24 cellular contexts compared by ENCODE assay signal in genomic region chr5:56507348-56507930, GRCh38.
DNase-seq lines count a peak whose midpoint lies in the region; ATAC-seq, FAIRE-seq and TF ChIP-seq lines count a peak whose summit lies in the region.
"Had no signal": no experiment of that assay in that cellular context is flagged by ENCODE, and none has a peak within 500 bp of the region (broad histone marks: within the 10 kb centered on the region; RNA-seq: fewer than 3 reads in every experiment).

No MANE protein-coding gene starts in this region.

- no peak overlapping the region for H2AFZ ChIP-seq in IMR-90 (replicated peaks; ENCODE audit: low read length, poor library complexity)
- H2AFZ ChIP-seq in HepG2 (ENCODE audit: low read length) = no peak overlapping the region

- WGBS in IMR-90 (ENCODE audit: extremely low coverage in 2 of 2, insufficient read length in 1 of 2), 2 experiments = no CpG with 5 or more reads among the region's 2 CpGs
- 36% methylated on average over 2 of the region's 2 CpGs for WGBS in HepG2 (ENCODE audit: low lambda C conversion rate)

- no peaks in the 10 kb centered on the region for H3K27me3 Mint-ChIP-seq in Caco-2 (ENCODE audit: insufficient read depth, unreplicated experiment)
- no peaks in the 10 kb centered on the region for H3K27me3 Mint-ChIP-seq in activated T-helper 1 cell treated with anti-CD3 and anti-CD28 coated beads, Interleukin-12 subunit alpha, Interleukin-12 subunit beta, Interleukin-2, Interleukin-4 antibody, amounts not matched to agents 30 ng/mL and 10 ng/mL and 1 ng/mL, durations not matched to agents 14 hours and 24 hours and 36 hours (ENCODE audit: insufficient read depth)
- H3K27me3 Mint-ChIP-seq: activated CD4-positive, alpha-beta T cell treated with anti-CD3 and anti-CD28 coated beads, Interleukin-2, amount 10 ng/mL, durations not matched to agents 7 days and 5 days; CD4-positive, CD25-positive, alpha-beta regulatory T cell had no signal

- no peak overlapping the region for H4K5ac ChIP-seq in IMR-90 (ENCODE audit: low read depth, low read length)

- H3K36me3 ChIP-seq in Caco-2 (ENCODE audit: control insufficient read depth, insufficient read depth, low read length) = no peaks in the 10 kb centered on the region
- no peaks in the 10 kb centered on the region for H3K36me3 ChIP-seq in IMR-90 (ENCODE audit: control insufficient read depth, insufficient read depth, low read length)
- no peaks in the 10 kb centered on the region for H3K36me3 ChIP-seq in HepG2 (replicated peaks in 1 of 2; ENCODE audit: control insufficient read depth in 1 of 2, insufficient read depth in 2 of 2, low read length in 2 of 2)
- H3K36me3 ChIP-seq: esophagus muscularis mucosa, gastrocnemius medialis, suprapubic skin had no signal

- TF ChIP-seq CTCF in Caco-2 (IDR thresholded peaks at IDR 0.05; ENCODE audit: insufficient read depth in 1 of 2, low read depth in 1 of 2, low read length in 1 of 2, severe bottlenecking in 1 of 2, unreplicated experiment in 1 of 2) = no peak
- TF ChIP-seq CTCF in IMR-90 (conservative IDR thresholded peaks at IDR 0.05; ENCODE audit: low read depth, low read length) = no peak
- no peak for TF ChIP-seq CTCF in HepG2 (CRISPR knock-in tag; IDR thresholded peaks at IDR 0.05)

- H2BK20ac ChIP-seq in IMR-90 (ENCODE audit: low read depth, low read length) = peak overlapping the region; percentile 60; the same call in 1 of the 2 replicates

- CTCF ChIA-PET in Caco-2 (lab: Charles Lee) = interaction anchor here (0.7 kb wide), 1 partner anchor 27 kb away, joined by 3 read pairs; no protein-coding TSS in a partner anchor
- CTCF ChIA-PET in IMR-90 (lab: Yijun Ruan, JAX) = no interaction called here
- CTCF ChIA-PET in HepG2 (lab: Yijun Ruan, JAX; ENCODE audit: low intra/inter-chr PET ratio, low total read pairs) = no interaction called here

- H3K9me3 Mint-ChIP-seq in Caco-2 (ENCODE audit: unreplicated experiment) = no peaks in the 10 kb centered on the region
- H3K9me3 Mint-ChIP-seq in activated T-helper 1 cell treated with anti-CD3 and anti-CD28 coated beads, Interleukin-12 subunit alpha, Interleukin-12 subunit beta, Interleukin-2, Interleukin-4 antibody, amounts not matched to agents 30 ng/mL and 10 ng/mL and 1 ng/mL, durations not matched to agents 14 hours and 24 hours and 36 hours = peaks cover 3% of the 10 kb centered on the region
- H3K9me3 Mint-ChIP-seq: stimulated activated effector memory CD8-positive, alpha-beta T cell treated with anti-CD3 and anti-CD28 coated beads, Interleukin-12 subunit alpha, Interleukin-12 subunit beta, amount 100 ng/mL, for 72 hours had no signal

- no peaks in the 10 kb centered on the region for H3K27me3 ChIP-seq in Caco-2 (replicated peaks; ENCODE audit: control insufficient read depth, insufficient read depth, low read length)
- H3K27me3 ChIP-seq in IMR-90 (ENCODE audit: control insufficient read depth, insufficient read depth, low read length) = no peaks in the 10 kb centered on the region
- H3K27me3 ChIP-seq in HepG2 (ENCODE audit: control insufficient read depth in 1 of 2, insufficient read depth in 2 of 2, low read length in 2 of 2) = 0 out of 5 replicates have a peak, but pooled peaks cover 0 to 2% of the 10 kb centered on the region in 2 experiments
- H3K27me3 ChIP-seq: esophagus muscularis mucosa, gastrocnemius medialis, suprapubic skin had no signal

- no peak overlapping the region; the same call in 1 of the 2 replicates for H3K18ac ChIP-seq in IMR-90 (ENCODE audit: low read depth, low read length)

- intact Hi-C loops in Caco-2 (cut with micrococcal nuclease; ENCODE audit: unreplicated experiment) = loop anchor here (1.0 kb wide), 1 partner anchor 23 kb away; no protein-coding TSS in a partner anchor
- intact Hi-C loops in IMR-90 (cut with micrococcal nuclease) = loop anchor here (5.0 kb wide), 1 partner anchor 100 kb away; no protein-coding TSS in a partner anchor
- intact Hi-C loops in HepG2 (cut with micrococcal nuclease; ENCODE audit: unreplicated experiment) = no loop called here
- intact Hi-C loops in activated T-helper 1 cell treated with anti-CD3 and anti-CD28 coated beads, Interleukin-12 subunit alpha, Interleukin-12 subunit beta, Interleukin-2, Interleukin-4 antibody, amounts not matched to agents 30 ng/mL and 10 ng/mL and 1 ng/mL, durations not matched to agents 14 hours and 24 hours and 36 hours (cut with micrococcal nuclease) = no loop called here

- no peak overlapping the region for H2BK15ac ChIP-seq in IMR-90 (ENCODE audit: low read depth, low read length)

- H3K36me3 Mint-ChIP-seq in Caco-2 (ENCODE audit: insufficient read depth, unreplicated experiment) = no peaks in the 10 kb centered on the region
- H3K36me3 Mint-ChIP-seq in activated T-helper 1 cell treated with anti-CD3 and anti-CD28 coated beads, Interleukin-12 subunit alpha, Interleukin-12 subunit beta, Interleukin-2, Interleukin-4 antibody, amounts not matched to agents 30 ng/mL and 10 ng/mL and 1 ng/mL, durations not matched to agents 14 hours and 24 hours and 36 hours (ENCODE audit: low read depth) = no peaks in the 10 kb centered on the region
- H3K36me3 Mint-ChIP-seq: CD4-positive, CD25-positive, alpha-beta regulatory T cell; stimulated activated effector memory CD8-positive, alpha-beta T cell treated with anti-CD3 and anti-CD28 coated beads, Interleukin-12 subunit alpha, Interleukin-12 subunit beta, amount 100 ng/mL, for 72 hours had no signal

- ATAC-seq in IMR-90 (ENCODE audit: low read depth) = no peak
- peak; percentile 88 for ATAC-seq in HepG2
- no peak for ATAC-seq in GM19395 (IDR thresholded peaks at IDR 0.05; ENCODE audit: unreplicated experiment)
- ATAC-seq: gastrocnemius medialis; stimulated activated effector memory CD8-positive, alpha-beta T cell treated with anti-CD3 and anti-CD28 coated beads, Interleukin-12 subunit alpha, Interleukin-12 subunit beta, amount 100 ng/mL, for 72 hours had no signal

- no peak overlapping the region for H3K23ac ChIP-seq in IMR-90 (ENCODE audit: low read depth, low read length)

- H3K9ac ChIP-seq in IMR-90 (ENCODE audit: low read depth, low read length) (no peak overlapping the region), HepG2 (ENCODE audit: insufficient read depth, low read depth, low read length) (no peak overlapping the region)
- H3K9ac ChIP-seq: SK-N-SH had no signal

- H2AK5ac ChIP-seq in IMR-90 (ENCODE audit: low read depth, low read length) = no peak overlapping the region

- peak overlapping the region; percentile 83 for H2BK120ac ChIP-seq in IMR-90 (ENCODE audit: low read depth, low read length)

- dilution Hi-C loops in IMR-90 (cut with HindIII; ENCODE audit: low sequenced_read_pairs, unreplicated experiment) = no loop called here

- no peaks in the 10 kb centered on the region for H3K79me2 ChIP-seq in HepG2 (ENCODE audit: insufficient read depth, low read length)

- no peak for TF ChIP-seq POLR2A in IMR-90 (IDR thresholded peaks at IDR 0.05; ENCODE audit: low read depth, low read length)
- TF ChIP-seq POLR2A in HepG2 (IDR thresholded peaks at IDR 0.05; ENCODE audit: insufficient read depth in 1 of 2, low read depth in 2 of 2, low read length in 2 of 2) = no peak

- FAIRE-seq in HepG2 (lab: Jason Lieb, UNC) = no peak

- in situ Hi-C loops in IMR-90 (cut with MboI; ENCODE audit: low sequenced_read_pairs) = no loop called here
- in situ Hi-C loops in HepG2 (cut with HindIII; ENCODE audit: extremely low pct_ligation_motif_present, low pct_unique_long_range_greater_than_20kb) = no loop called here

- peaks cover 59% of the 10 kb centered on the region for H3K4me1 ChIP-seq in Caco-2
- H3K4me1 ChIP-seq in IMR-90 (ENCODE audit: control insufficient read depth, insufficient read depth, low read length) = no peaks in the 10 kb centered on the region
- H3K4me1 ChIP-seq in HepG2 (ENCODE audit: insufficient read depth, low read length) = peaks cover 37% of the 10 kb centered on the region
- H3K4me1 ChIP-seq: gastrocnemius medialis had no signal

- TF ChIP-seq EP300 in HepG2 (IDR thresholded peaks at IDR 0.05; ENCODE audit: low read depth in 2 of 2, low read length in 2 of 2) = peak in 1 of 2 experiments; percentile 57; a peak in 2 of 4 replicates
- TF ChIP-seq EP300 in HepG2 (CRISPR knock-in tag; IDR thresholded peaks at IDR 0.05; ENCODE audit: borderline replicate concordance) = no peak

- H3K4me3 ChIP-seq in Caco-2 (ENCODE audit: low read depth, low read length) = no peak overlapping the region
- no peak overlapping the region for H3K4me3 ChIP-seq in IMR-90 (ENCODE audit: insufficient read depth, low read depth, low read length)
- no peak overlapping the region for H3K4me3 ChIP-seq in HepG2 (replicated peaks in 1 of 3; ENCODE audit: insufficient read depth in 1 of 3, low read depth in 2 of 3, low read length in 3 of 3)
- H3K4me3 ChIP-seq: esophagus muscularis mucosa, gastrocnemius medialis, lung, suprapubic skin had no signal

- H4K8ac ChIP-seq in IMR-90 (ENCODE audit: low read depth in 2 of 2, low read length in 2 of 2) = no peak overlapping the region

- no peak overlapping the region for H2BK5ac ChIP-seq in IMR-90 (ENCODE audit: low read depth, low read length, poor library complexity, severe bottlenecking)

- no peak for TF ChIP-seq RAD21 in IMR-90 (IDR thresholded peaks at IDR 0.05; ENCODE audit: low read length)
- no peak for TF ChIP-seq RAD21 in HepG2 (CRISPR knock-in tag; IDR thresholded peaks at IDR 0.05)

- H3K14ac ChIP-seq in IMR-90 (replicated peaks; ENCODE audit: low read depth, low read length) = no peak overlapping the region

- peak overlapping the region; percentile 1 for H3K4me3 Mint-ChIP-seq in Caco-2 (ENCODE audit: unreplicated experiment)
- H3K4me3 Mint-ChIP-seq in activated T-helper 1 cell treated with anti-CD3 and anti-CD28 coated beads, Interleukin-12 subunit alpha, Interleukin-12 subunit beta, Interleukin-2, Interleukin-4 antibody, amounts not matched to agents 30 ng/mL and 10 ng/mL and 1 ng/mL, durations not matched to agents 14 hours and 24 hours and 36 hours = no peak overlapping the region
- H3K4me3 Mint-ChIP-seq: activated CD4-positive, alpha-beta T cell treated with anti-CD3 and anti-CD28 coated beads, Interleukin-2, amount 10 ng/mL, durations not matched to agents 7 days and 5 days; CD4-positive, CD25-positive, alpha-beta regulatory T cell; stimulated activated effector memory CD8-positive, alpha-beta T cell treated with anti-CD3 and anti-CD28 coated beads, Interleukin-12 subunit alpha, Interleukin-12 subunit beta, amount 100 ng/mL, for 72 hours had no signal

- H3K9me3 ChIP-seq in Caco-2 (0 out of 2 replicates have a peak, but pooled peaks cover 2% of the 10 kb centered on the region), IMR-90 (ENCODE audit: control insufficient read depth, insufficient read depth, low read length) (peaks cover 3% of the 10 kb centered on the region; the same call in 1 of the 2 replicates), HepG2 (ENCODE audit: low read length) (no peaks in the 10 kb centered on the region)
- H3K9me3 ChIP-seq: gastrocnemius medialis, SK-N-SH, suprapubic skin had no signal

- H4K20me1 ChIP-seq in IMR-90 (ENCODE audit: insufficient read depth, low read length) (no peaks in the 10 kb centered on the region), HepG2 (ENCODE audit: insufficient read depth, low read length) (no peaks in the 10 kb centered on the region)

- H4K91ac ChIP-seq in IMR-90 (ENCODE audit: insufficient read depth, low read depth, low read length) = no peak overlapping the region

- BruUV-seq in Caco-2 (replicated peaks; lab: Mats Ljungman, UMichigan) = no TSS peak
- no TSS peak for BruUV-seq in IMR-90 (replicated peaks; lab: Mats Ljungman, UMichigan)
- no TSS peak for BruUV-seq in HepG2 (replicated peaks; lab: Mats Ljungman, UMichigan)

- no peak overlapping the region for H2AK9ac ChIP-seq in IMR-90 (replicated peaks; ENCODE audit: low read depth, low read length, poor library complexity)

- H3K9me1 ChIP-seq in IMR-90 (ENCODE audit: insufficient read depth, low read length) = 0 out of 2 replicates have a peak, but pooled peaks cover 3% of the 10 kb centered on the region

- no peak overlapping the region for H3K56ac ChIP-seq in IMR-90 (ENCODE audit: extremely low read depth, insufficient read depth, low read length)

- peak overlapping the region; percentile 35 for H3K27ac Mint-ChIP-seq in Caco-2 (ENCODE audit: unreplicated experiment)
- no peak overlapping the region for H3K27ac Mint-ChIP-seq in activated T-helper 1 cell treated with anti-CD3 and anti-CD28 coated beads, Interleukin-12 subunit alpha, Interleukin-12 subunit beta, Interleukin-2, Interleukin-4 antibody, amounts not matched to agents 30 ng/mL and 10 ng/mL and 1 ng/mL, durations not matched to agents 14 hours and 24 hours and 36 hours
- H3K27ac Mint-ChIP-seq: activated CD4-positive, alpha-beta T cell treated with anti-CD3 and anti-CD28 coated beads, Interleukin-2, amount 10 ng/mL, durations not matched to agents 7 days and 5 days; stimulated activated effector memory CD8-positive, alpha-beta T cell treated with anti-CD3 and anti-CD28 coated beads, Interleukin-12 subunit alpha, Interleukin-12 subunit beta, amount 100 ng/mL, for 72 hours had no signal

- no peak overlapping the region for H3K4me2 ChIP-seq in IMR-90 (ENCODE audit: low read depth, low read length)
- no peak overlapping the region; the same call in 1 of the 2 replicates for H3K4me2 ChIP-seq in HepG2 (ENCODE audit: low read depth, low read length)
- H3K4me2 ChIP-seq: SK-N-SH had no signal

- peaks cover 58% of the 10 kb centered on the region for H3K4me1 Mint-ChIP-seq in Caco-2 (ENCODE audit: low read depth, unreplicated experiment)
- H3K4me1 Mint-ChIP-seq in activated T-helper 1 cell treated with anti-CD3 and anti-CD28 coated beads, Interleukin-12 subunit alpha, Interleukin-12 subunit beta, Interleukin-2, Interleukin-4 antibody, amounts not matched to agents 30 ng/mL and 10 ng/mL and 1 ng/mL, durations not matched to agents 14 hours and 24 hours and 36 hours (ENCODE audit: low read depth) = peaks cover 2% of the 10 kb centered on the region

- H3K79me1 ChIP-seq in IMR-90 (ENCODE audit: low read depth in 1 of 2, low read length in 2 of 2) = no peaks in the 10 kb centered on the region

- POLR2A ChIA-PET in Caco-2 (lab: Charles Lee) = no interaction called here
- POLR2A ChIA-PET in IMR-90 (lab: Charles Lee; ENCODE audit: unreplicated experiment) = no interaction called here
- POLR2A ChIA-PET in HepG2 (lab: Yijun Ruan, JAX) = interaction anchor here (1.5 kb wide), 1 partner anchor 27 kb away, joined by 5 read pairs; no protein-coding TSS in a partner anchor

- peak overlapping the region; percentile 16; the same call in 1 of the 2 replicates for H3K4ac ChIP-seq in IMR-90 (ENCODE audit: low read depth, low read length)

- DNase-seq in Caco-2 (peak; percentile 76 to 90), IMR-90 (no peak), NCI-H345 treated with DMSO at 0.1 percent for 48 hours (lab: John Stamatoyannopoulos, UW; ENCODE audit: unreplicated experiment) (peak; percentile 50), HepG2 (ENCODE audit: low spot score) (peak; percentile 80), pons (ENCODE audit: low spot score) (no peak), kidney tubule cell (ENCODE audit: low spot score) (no peak)
- no peak for DNase-seq in activated T-helper 1 cell treated with anti-CD3 and anti-CD28 coated beads, Interleukin-12 subunit alpha, Interleukin-12 subunit beta, Interleukin-2, Interleukin-4 antibody, amounts not matched to agents 30 ng/mL and 10 ng/mL and 1 ng/mL, durations not matched to agents 14 hours and 24 hours and 36 hours (ENCODE audit: low spot score)
- DNase-seq: activated CD4-positive, alpha-beta T cell treated with anti-CD3 and anti-CD28 coated beads, Interleukin-2, amount 10 ng/mL, durations not matched to agents 7 days and 5 days; activated CD8-positive, alpha-beta memory T cell treated with anti-CD3 and anti-CD28 coated beads, Interleukin-2, amount 50 U/mL, for 4 hours; activated effector memory CD4-positive, alpha-beta T cell treated with Interleukin-2 at 50 U/mL for 16 hours; CD4-positive, CD25-positive, alpha-beta regulatory T cell; cerebellar nuclear complex; DND-41; gastrocnemius medialis; islet precursor cell; NCI-H1105 treated with DMSO at 0.1 percent for 48 hours; RPMI8226; SK-N-SH; stimulated activated CD4-positive, alpha-beta T cell treated with anti-CD3 and anti-CD28 coated beads, Interleukin-2, amount 100 ng/mL, for 24 hours had no signal

- H3K27ac ChIP-seq in IMR-90 (ENCODE audit: insufficient read depth, low read length) (no peak overlapping the region), HepG2 (ENCODE audit: extremely low read length, insufficient read depth, low read length) (no peak overlapping the region)
- H3K27ac ChIP-seq: esophagus muscularis mucosa, gastrocnemius medialis, suprapubic skin had no signal

Comparison
In these comparisons a context has a peak if more than half of its experiments do, and no peak if none do; other contexts are left out.
1. DNase-seq: peak in Caco-2 (2 of 2), NCI-H345 treated with DMSO at 0.1 percent for 48 hours (single experiment) and HepG2 (single experiment); none in IMR-90 (single experiment), activated T-helper 1 cell treated with anti-CD3 and anti-CD28 coated beads, Interleukin-12 subunit alpha, Interleukin-12 subunit beta, Interleukin-2, Interleukin-4 antibody, amounts not matched to agents 30 ng/mL and 10 ng/mL and 1 ng/mL, durations not matched to agents 14 hours and 24 hours and 36 hours (single experiment), pons (single experiment) and kidney tubule cell (single experiment).
2. intact Hi-C loops: an anchor here in Caco-2 (1.0 kb wide) and IMR-90 (5.0 kb wide); none called in HepG2 and activated T-helper 1 cell treated with anti-CD3 and anti-CD28 coated beads, Interleukin-12 subunit alpha, Interleukin-12 subunit beta, Interleukin-2, Interleukin-4 antibody, amounts not matched to agents 30 ng/mL and 10 ng/mL and 1 ng/mL, durations not matched to agents 14 hours and 24 hours and 36 hours.